ENCODE assay signal across 18 cellular contexts in genomic region chr5:173869316-173869715, GRCh38. TPM values are rescaled to one million over a fixed set of nuclear protein-coding genes. Genes with fewer than 3 reads are reported as not detected.
DNase-seq lines count a peak whose midpoint lies in the region; TF ChIP-seq lines count a peak whose summit lies in the region.
"Had no signal": no experiment of that assay in that cellular context is flagged by ENCODE, and none has a peak within 500 bp of the region (broad histone marks: within the 10 kb centered on the region; RNA-seq: fewer than 3 reads in every experiment).

No MANE protein-coding gene starts in this region.

- no peak for TF ChIP-seq CTCF in prostate gland (IDR thresholded peaks at IDR 0.05)
- TF ChIP-seq CTCF in tibial artery (IDR thresholded peaks at IDR 0.05), result no peak

- H3K27ac ChIP-seq in prostate gland, result peak overlapping the region; percentile 14 to 74
- H3K27ac ChIP-seq in tibial artery, result no peak overlapping the region
- H3K27ac ChIP-seq: SK-N-MC, tibial nerve had no signal

- H3K4me1 ChIP-seq in prostate gland (replicated peaks), result peaks cover 7% of the 10 kb centered on the region
- H3K4me1 ChIP-seq in tibial artery, result peaks cover 0 to 4% (median 0%) of the 10 kb centered on the region in 4 donors

- no peak for TF ChIP-seq POLR2A in prostate gland (IDR thresholded peaks at IDR 0.05)

- no peaks in the 10 kb centered on the region for H3K27me3 ChIP-seq in prostate gland (replicated peaks; ENCODE audit: insufficient read depth)
- peaks cover 0 to 3% of the 10 kb centered on the region in 2 donors for H3K27me3 ChIP-seq in tibial artery
- H3K27me3 ChIP-seq: left lung, tibial nerve had no signal

- H3K4me3 ChIP-seq in prostate gland, result no peak overlapping the region
- no peak overlapping the region for H3K4me3 ChIP-seq in tibial artery
- H3K4me3 ChIP-seq: left lung, SK-N-MC, tibial nerve had no signal

- H3K9me3 ChIP-seq in prostate gland (no peaks in the 10 kb centered on the region), tibial artery (no peaks in the 10 kb centered on the region)
- H3K9me3 ChIP-seq: left lung had no signal

- intact Hi-C loops in prostate gland (cut with DNase I) (no loop called here), tibial artery (cut with DNase I; ENCODE audit: low total_unique reads) (no loop called here)

- H3K36me3 ChIP-seq in prostate gland (no peaks in the 10 kb centered on the region), tibial artery (no peaks in the 10 kb centered on the region)
- H3K36me3 ChIP-seq: left lung, tibial nerve had no signal

- DNase-seq in C1 segment of cervical spinal cord (lab: John Stamatoyannopoulos, UW) (peak in 11 of 14 donors; percentile 28 to 83 (median 69)), anterior cingulate cortex (lab: John Stamatoyannopoulos, UW) (peak in 51 of 58 donors; percentile 6 to 88 (median 64)), hypothalamus (lab: John Stamatoyannopoulos, UW) (peak in 40 of 51 donors; percentile 17 to 89 (median 62)), prostate gland (ENCODE audit: low spot score) (peak; percentile 25), NCI-H1436 treated with DMSO at 0.1 percent for 48 hours (lab: John Stamatoyannopoulos, UW) (no peak), tibial artery (no peak), HuH-7 (ENCODE audit: low spot score) (no peak)
- DNase-seq in stimulated activated CD4-positive, alpha-beta T cell treated with anti-CD3 and anti-CD28 coated beads, Interleukin-4, amount 100 ng/mL, for 4 hours, result no peak
- DNase-seq: activated CD4-positive, alpha-beta T cell treated with anti-CD3 and anti-CD28 coated beads, Interleukin-2, amount 50 U/mL, for 1 hour; CD4-positive, CD25-positive, alpha-beta regulatory T cell; glutamatergic neuron; left lung; natural killer cell; NCI-H510A treated with DMSO at 0.1 percent for 48 hours; stimulated activated CD4-positive, alpha-beta T cell treated with anti-CD3 and anti-CD28 coated beads, Interleukin-1b, Interleukin-23, amount 100 ng/mL, for 48 hours; T-helper 2 cell had no signal

- WGBS in prostate gland, result 43% methylated on average over 4 of the region's 4 CpGs

RNA-seq across cellular contexts. Expression of gene CPEB4, which starts 18.8 kb away (rescaled TPM):
- 10 to 100 TPM; 36.5 to 45.3 TPM for total RNA-seq in prostate gland

Comparison
In these comparisons a context has a peak if more than half of its experiments do, and no peak if none do; other contexts are left out.
1. DNase-seq: peak in C1 segment of cervical spinal cord (11 of 14), anterior cingulate cortex (51 of 58), hypothalamus (40 of 51) and prostate gland (single experiment); none in NCI-H1436 treated with DMSO at 0.1 percent for 48 hours (single experiment), tibial artery (0 of 2), stimulated activated CD4-positive, alpha-beta T cell treated with anti-CD3 and anti-CD28 coated beads, Interleukin-4, amount 100 ng/mL, for 4 hours (0 of 2) and HuH-7 (single experiment).
2. H3K27ac ChIP-seq: peak in prostate gland (2 of 2); none in tibial artery (0 of 2).